Comparison of ENCODE assay signal across 30 cellular contexts in the genomic region with DNA sequence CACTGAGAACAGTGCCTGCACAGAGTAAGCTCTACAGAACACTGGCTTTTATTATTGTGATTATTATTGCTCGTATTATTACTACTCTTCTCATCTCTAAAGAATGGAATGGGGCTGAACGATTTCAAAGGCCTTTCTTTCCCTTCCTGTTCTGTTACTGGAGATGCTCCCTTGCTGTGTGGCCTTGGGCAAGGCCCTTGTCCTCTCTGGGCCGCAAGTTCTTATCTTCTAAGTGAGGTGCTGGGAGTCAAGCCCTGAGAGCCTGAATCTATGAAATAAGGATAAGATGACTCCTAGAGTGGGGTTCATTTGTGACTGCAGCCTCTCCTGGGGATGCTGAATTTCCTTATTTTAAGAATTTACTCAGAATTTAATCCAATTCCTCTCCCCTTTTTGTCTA.
"Had no signal": no experiment of that assay in that cellular context is flagged by ENCODE, and none has a peak within 500 bp of the region (broad histone marks: within the 10 kb centered on the region; RNA-seq: fewer than 3 reads in every experiment).

No MANE protein-coding gene starts in this region.

- DNase-seq: activated CD4-positive, alpha-beta memory T cell treated with anti-CD3 and anti-CD28 coated beads for 36 hours; activated CD4-positive, alpha-beta T cell treated with anti-CD3 and anti-CD28 coated beads for 36 hours; activated CD4-positive, alpha-beta T cell treated with anti-CD3 and anti-CD28 coated beads, Interleukin-2, amount 10 ng/mL, durations not matched to agents 24 days and 14 days; activated CD4-positive, CD25-positive, alpha-beta regulatory T cell; activated CD4-positive, CD25-positive, alpha-beta regulatory T cell treated with anti-CD3 and anti-CD28 coated beads, Interleukin-2, amount 50 U/mL, for 72 hours; activated CD8-positive, alpha-beta memory T cell treated with anti-CD3 and anti-CD28 coated beads, Interleukin-2, amount 10 ng/mL, durations not matched to agents 7 days and 5 days; activated CD8-positive, alpha-beta memory T cell treated with anti-CD3 and anti-CD28 coated beads, Interleukin-2, amount 50 U/mL, for 4 hours; activated CD8-positive, alpha-beta T cell treated with anti-CD3 and anti-CD28 coated beads, Interleukin-2, amount 10 ng/mL, durations not matched to agents 7 days and 5 days; activated effector memory CD4-positive, alpha-beta T cell treated with anti-CD3 and anti-CD28 coated beads, Interleukin-2, amount 50 U/mL, for 16 hours; activated naive CD4-positive, alpha-beta T cell treated with anti-CD3 and anti-CD28 coated beads, Interleukin-2, amount 10 ng/mL, durations not matched to agents 7 days and 5 days; activated naive CD8-positive, alpha-beta T cell treated with anti-CD3 and anti-CD28 coated beads, Interleukin-2, amount 10 ng/mL, durations not matched to agents 7 days and 5 days; activated T-cell treated with anti-CD3 and anti-CD28 coated beads, Interleukin-2, amount 50 U/mL, for 1 hour; activated T-cell treated with anti-CD3 and anti-CD28 coated beads, Interleukin-2, amount 50 U/mL, for 48 hours; cortex of kidney; dermis blood vessel endothelial cell; effector CD4-positive, alpha-beta T cell; effector memory CD8-positive, alpha-beta T cell; erythroblast; foreskin keratinocyte; T-helper 2 cell had no signal

- H3K27ac Mint-ChIP-seq: activated CD4-positive, alpha-beta memory T cell treated with anti-CD3 and anti-CD28 coated beads for 36 hours; activated CD4-positive, alpha-beta T cell treated with anti-CD3 and anti-CD28 coated beads for 36 hours; activated CD4-positive, alpha-beta T cell treated with anti-CD3 and anti-CD28 coated beads, Interleukin-2, amount 10 ng/mL, durations not matched to agents 24 days and 14 days; activated CD8-positive, alpha-beta memory T cell treated with anti-CD3 and anti-CD28 coated beads, Interleukin-2, amount 10 ng/mL, durations not matched to agents 7 days and 5 days; activated CD8-positive, alpha-beta T cell treated with anti-CD3 and anti-CD28 coated beads, Interleukin-2, amount 10 ng/mL, durations not matched to agents 7 days and 5 days; activated naive CD4-positive, alpha-beta T cell treated with anti-CD3 and anti-CD28 coated beads, Interleukin-2, amount 10 ng/mL, durations not matched to agents 7 days and 5 days; activated naive CD4-positive, alpha-beta T cell treated with anti-CD3 and anti-CD28 coated beads, Interleukin-2, amount 50 U/mL, for 72 hours; activated naive CD8-positive, alpha-beta T cell treated with anti-CD3 and anti-CD28 coated beads, Interleukin-2, amount 10 ng/mL, durations not matched to agents 7 days and 5 days; activated T-helper 1 cell treated with anti-CD3 and anti-CD28 coated beads, Interleukin-12 subunit alpha, Interleukin-12 subunit beta, Interleukin-2, Interleukin-4 antibody, amounts not matched to agents 30 ng/mL and 10 ng/mL and 1 ng/mL, durations not matched to agents 14 hours and 24 hours and 36 hours; activated T-helper 2 cell treated with anti-CD3 and anti-CD28 coated beads, Interferon-gamma antibody, Interleukin-2, Interleukin-4, amounts not matched to agents 10 μg/mL and 5 μg/mL and 100 μg/mL, durations not matched to agents 14 hours and 24 hours and 36 hours; brain; effector memory CD8-positive, alpha-beta T cell had no signal

- H3K4me1 Mint-ChIP-seq: activated CD4-positive, alpha-beta T cell treated with anti-CD3 and anti-CD28 coated beads for 36 hours; activated CD4-positive, alpha-beta T cell treated with anti-CD3 and anti-CD28 coated beads, Interleukin-2, amount 10 ng/mL, durations not matched to agents 24 days and 14 days; activated CD8-positive, alpha-beta memory T cell treated with anti-CD3 and anti-CD28 coated beads, Interleukin-2, amount 10 ng/mL, durations not matched to agents 7 days and 5 days; activated naive CD4-positive, alpha-beta T cell treated with anti-CD3 and anti-CD28 coated beads, Interleukin-2, amount 10 ng/mL, durations not matched to agents 7 days and 5 days; activated naive CD8-positive, alpha-beta T cell treated with anti-CD3 and anti-CD28 coated beads, Interleukin-2, amount 10 ng/mL, durations not matched to agents 7 days and 5 days; central memory CD8-positive, alpha-beta T cell had no signal

- H3K9me3 Mint-ChIP-seq: central memory CD8-positive, alpha-beta T cell; effector memory CD8-positive, alpha-beta T cell had no signal

- H3K27ac ChIP-seq: ascending aorta, foreskin keratinocyte, gastrocnemius medialis had no signal

- H3K36me3 Mint-ChIP-seq: activated CD4-positive, alpha-beta memory T cell treated with anti-CD3 and anti-CD28 coated beads for 36 hours; activated CD8-positive, alpha-beta memory T cell treated with anti-CD3 and anti-CD28 coated beads, Interleukin-2, amount 10 ng/mL, durations not matched to agents 7 days and 5 days; activated naive CD4-positive, alpha-beta T cell treated with anti-CD3 and anti-CD28 coated beads, Interleukin-2, amount 10 ng/mL, durations not matched to agents 7 days and 5 days; activated naive CD4-positive, alpha-beta T cell treated with anti-CD3 and anti-CD28 coated beads, Interleukin-2, amount 50 U/mL, for 72 hours; activated naive CD8-positive, alpha-beta T cell treated with anti-CD3 and anti-CD28 coated beads, Interleukin-2, amount 10 ng/mL, durations not matched to agents 7 days and 5 days; brain had no signal

- ATAC-seq: activated CD4-positive, alpha-beta T cell treated with anti-CD3 and anti-CD28 coated beads for 36 hours; activated CD8-positive, alpha-beta memory T cell treated with anti-CD3 and anti-CD28 coated beads, Interleukin-2, amount 10 ng/mL, durations not matched to agents 7 days and 5 days; activated CD8-positive, alpha-beta T cell treated with anti-CD3 and anti-CD28 coated beads, Interleukin-2, amount 10 ng/mL, durations not matched to agents 7 days and 5 days; activated naive CD4-positive, alpha-beta T cell treated with anti-CD3 and anti-CD28 coated beads, Interleukin-2, amount 50 U/mL, for 72 hours; effector memory CD8-positive, alpha-beta T cell; foreskin keratinocyte had no signal

- FAIRE-seq: bronchial epithelial cell, colon had no signal

- H3K4me1 ChIP-seq: ascending aorta, foreskin keratinocyte had no signal

- H3K4me3 ChIP-seq: ascending aorta, esophagus muscularis mucosa, gastrocnemius medialis had no signal

- H3K36me3 ChIP-seq: ascending aorta, esophagus muscularis mucosa, gastrocnemius medialis had no signal

- H3K4me3 Mint-ChIP-seq: activated CD4-positive, alpha-beta memory T cell treated with anti-CD3 and anti-CD28 coated beads for 36 hours; activated CD4-positive, alpha-beta T cell treated with anti-CD3 and anti-CD28 coated beads for 36 hours; activated CD4-positive, alpha-beta T cell treated with anti-CD3 and anti-CD28 coated beads, Interleukin-2, amount 10 ng/mL, durations not matched to agents 24 days and 14 days; activated CD8-positive, alpha-beta memory T cell treated with anti-CD3 and anti-CD28 coated beads, Interleukin-2, amount 10 ng/mL, durations not matched to agents 7 days and 5 days; activated CD8-positive, alpha-beta T cell treated with anti-CD3 and anti-CD28 coated beads, Interleukin-2, amount 10 ng/mL, durations not matched to agents 7 days and 5 days; activated naive CD4-positive, alpha-beta T cell treated with anti-CD3 and anti-CD28 coated beads, Interleukin-2, amount 10 ng/mL, durations not matched to agents 7 days and 5 days; activated naive CD8-positive, alpha-beta T cell treated with anti-CD3 and anti-CD28 coated beads, Interleukin-2, amount 10 ng/mL, durations not matched to agents 7 days and 5 days; activated T-helper 1 cell treated with anti-CD3 and anti-CD28 coated beads, Interleukin-12 subunit alpha, Interleukin-12 subunit beta, Interleukin-2, Interleukin-4 antibody, amounts not matched to agents 30 ng/mL and 10 ng/mL and 1 ng/mL, durations not matched to agents 14 hours and 24 hours and 36 hours; brain; central memory CD8-positive, alpha-beta T cell; effector memory CD8-positive, alpha-beta T cell had no signal

- H3K27me3 Mint-ChIP-seq: activated CD4-positive, alpha-beta T cell treated with anti-CD3 and anti-CD28 coated beads, Interleukin-2, amount 10 ng/mL, durations not matched to agents 24 days and 14 days; activated CD8-positive, alpha-beta memory T cell treated with anti-CD3 and anti-CD28 coated beads, Interleukin-2, amount 10 ng/mL, durations not matched to agents 7 days and 5 days had no signal

- H3K27me3 ChIP-seq: ascending aorta, esophagus muscularis mucosa, foreskin keratinocyte had no signal
